ENCODE assay signal across 26 cellular contexts in genomic region chr14:96459851-96460250, GRCh38.
"Had no signal": no experiment of that assay in that cellular context is flagged by ENCODE, and none has a peak within 500 bp of the region (broad histone marks: within the 10 kb centered on the region; RNA-seq: fewer than 3 reads in every experiment).

No MANE protein-coding gene starts in this region.

- H3K4me2 ChIP-seq: neural progenitor cell had no signal

- DNase-seq: naive thymus-derived CD4-positive, alpha-beta T cell; natural killer cell; occipital lobe; pancreas; psoas muscle; right cardiac atrium; right lobe of liver; sigmoid colon; small intestine; stimulated activated CD4-positive, alpha-beta T cell treated with anti-CD3 and anti-CD28 coated beads, Interleukin-15, amount 100 ng/mL, for 24 hours; stimulated activated CD4-positive, alpha-beta T cell treated with anti-CD3 and anti-CD28 coated beads, Interleukin-2, amount 100 ng/mL, for 24 hours; stimulated activated CD4-positive, alpha-beta T cell treated with anti-CD3 and anti-CD28 coated beads, Interleukin-2, amount 100 ng/mL, for 48 hours; stimulated activated CD4-positive, alpha-beta T cell treated with anti-CD3 and anti-CD28 coated beads, Interleukin-4, amount 100 ng/mL, for 24 hours; stimulated activated naive B cell treated with anti-CD40 and anti-IgM and Interleukin-4, amounts not matched to agents 10 μg/mL and 1 μg/mL and 100 μg/mL, for 72 hours; stimulated activated naive CD4-positive, alpha-beta T cell treated with Interleukin-2 at 50 U/mL for 16 hours; stomach; thyroid gland; trophoblast cell; upper lobe of right lung; uterus had no signal

- H3K9me3 ChIP-seq: pancreas, psoas muscle, right lobe of liver, sigmoid colon, stomach, thoracic aorta, thyroid gland, tibial nerve, upper lobe of right lung, uterus had no signal

- H3K4me3 Mint-ChIP-seq: naive thymus-derived CD4-positive, alpha-beta T cell; natural killer cell; nephron; neural progenitor cell; stimulated activated effector memory CD8-positive, alpha-beta T cell treated with anti-CD3 and anti-CD28 coated beads, Interleukin-12 subunit alpha, Interleukin-12 subunit beta, amount 100 ng/mL, for 72 hours; stimulated activated naive B cell treated with anti-CD40 and anti-IgM and Interleukin-4, amounts not matched to agents 10 μg/mL and 1 μg/mL and 100 μg/mL, for 72 hours; stimulated activated naive CD8-positive, alpha-beta T cell treated with anti-CD3 and anti-CD28 coated beads, Interleukin-15, Interleukin-2, amounts not matched to agents 100 ng/mL and 50 ng/mL, for 24 hours had no signal

- H3K27ac Mint-ChIP-seq: natural killer cell; nephron; neural progenitor cell; stimulated activated effector memory CD8-positive, alpha-beta T cell treated with anti-CD3 and anti-CD28 coated beads, Interleukin-12 subunit alpha, Interleukin-12 subunit beta, amount 100 ng/mL, for 72 hours; stimulated activated naive CD8-positive, alpha-beta T cell treated with anti-CD3 and anti-CD28 coated beads, Interleukin-15, Interleukin-2, amounts not matched to agents 100 ng/mL and 50 ng/mL, for 24 hours had no signal

- H3K36me3 Mint-ChIP-seq: natural killer cell; stimulated activated effector memory CD8-positive, alpha-beta T cell treated with anti-CD3 and anti-CD28 coated beads, Interleukin-12 subunit alpha, Interleukin-12 subunit beta, amount 100 ng/mL, for 72 hours; stimulated activated naive B cell treated with anti-CD40 and anti-IgM and Interleukin-4, amounts not matched to agents 10 μg/mL and 1 μg/mL and 100 μg/mL, for 72 hours had no signal

- H3K4me1 Mint-ChIP-seq: natural killer cell; nephron; stimulated activated effector memory CD8-positive, alpha-beta T cell treated with anti-CD3 and anti-CD28 coated beads, Interleukin-12 subunit alpha, Interleukin-12 subunit beta, amount 100 ng/mL, for 72 hours had no signal

- H3K27ac ChIP-seq: neural progenitor cell, psoas muscle, right lobe of liver, sigmoid colon, stomach, thoracic aorta, thyroid gland, tibial nerve, upper lobe of right lung, uterus had no signal

- H3K9me3 Mint-ChIP-seq: naive thymus-derived CD4-positive, alpha-beta T cell; natural killer cell; nephron; neural progenitor cell; stimulated activated effector memory CD8-positive, alpha-beta T cell treated with anti-CD3 and anti-CD28 coated beads, Interleukin-12 subunit alpha, Interleukin-12 subunit beta, amount 100 ng/mL, for 72 hours; stimulated activated naive B cell treated with anti-CD40 and anti-IgM and Interleukin-4, amounts not matched to agents 10 μg/mL and 1 μg/mL and 100 μg/mL, for 72 hours; stimulated activated naive CD8-positive, alpha-beta T cell treated with anti-CD3 and anti-CD28 coated beads, Interleukin-15, Interleukin-2, amounts not matched to agents 100 ng/mL and 50 ng/mL, for 24 hours had no signal

- H3K36me3 ChIP-seq: neural progenitor cell, pancreas, right lobe of liver, sigmoid colon, stomach, thoracic aorta, thyroid gland, tibial nerve, upper lobe of right lung, uterus had no signal

- H3K4me1 ChIP-seq: psoas muscle, sigmoid colon, thyroid gland, tibial nerve, upper lobe of right lung, uterus had no signal

- H2AFZ ChIP-seq: neural progenitor cell had no signal

- H3K27me3 ChIP-seq: neural progenitor cell, pancreas, right lobe of liver, sigmoid colon, thyroid gland, tibial nerve, upper lobe of right lung, uterus had no signal

- ATAC-seq: naive thymus-derived CD4-positive, alpha-beta T cell; natural killer cell; pancreas; psoas muscle; right cardiac atrium; right lobe of liver; stimulated activated effector memory CD8-positive, alpha-beta T cell treated with anti-CD3 and anti-CD28 coated beads, Interleukin-12 subunit alpha, Interleukin-12 subunit beta, amount 100 ng/mL, for 72 hours; stimulated activated naive B cell treated with anti-CD40 and anti-IgM and Interleukin-4, amounts not matched to agents 10 μg/mL and 1 μg/mL and 100 μg/mL, for 72 hours; upper lobe of right lung had no signal

- H3K4me3 ChIP-seq: neural progenitor cell, pancreas, psoas muscle, right lobe of liver, sigmoid colon, stomach, thoracic aorta, thyroid gland, tibial nerve, upper lobe of right lung, uterus had no signal
